In the genomic region with DNA sequence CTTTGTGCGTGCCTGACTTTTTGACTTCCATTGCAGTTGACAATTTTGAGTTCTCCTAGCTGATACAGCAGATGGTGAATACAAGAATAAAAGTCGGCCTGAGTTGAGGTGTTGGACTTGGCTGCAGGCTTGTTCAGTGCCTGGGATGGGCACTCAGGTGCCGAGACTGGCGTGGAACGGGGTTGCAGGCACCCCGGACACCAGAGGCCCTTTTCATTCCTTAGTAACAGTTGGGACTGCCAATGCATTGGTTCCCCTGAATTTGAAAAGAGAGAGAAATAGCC, we compare ENCODE assay signal across 1 cellular context.
TF ChIP-seq lines count a peak whose summit lies in the region.

No MANE protein-coding gene starts in this region.

TF ChIP-seq in H1, 55 proteins besides CTCF, POLR2A, EP300 and RAD21:
- TF ChIP-seq, protein P1, sequence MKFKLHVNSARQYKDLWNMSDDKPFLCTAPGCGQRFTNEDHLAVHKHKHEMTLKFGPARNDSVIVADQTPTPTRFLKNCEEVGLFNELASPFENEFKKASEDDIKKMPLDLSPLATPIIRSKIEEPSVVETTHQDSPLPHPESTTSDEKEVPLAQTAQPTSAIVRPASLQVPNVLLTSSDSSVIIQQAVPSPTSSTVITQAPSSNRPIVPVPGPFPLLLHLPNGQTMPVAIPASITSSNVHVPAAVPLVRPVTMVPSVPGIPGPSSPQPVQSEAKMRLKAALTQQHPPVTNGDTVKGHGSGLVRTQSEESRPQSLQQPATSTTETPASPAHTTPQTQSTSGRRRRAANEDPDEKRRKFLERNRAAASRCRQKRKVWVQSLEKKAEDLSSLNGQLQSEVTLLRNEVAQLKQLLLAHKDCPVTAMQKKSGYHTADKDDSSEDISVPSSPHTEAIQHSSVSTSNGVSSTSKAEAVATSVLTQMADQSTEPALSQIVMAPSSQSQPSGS (IDR thresholded peaks at IDR 0.05; ENCODE audit: low read length) = no peak
- no peak for TF ChIP-seq GTF2F1 (IDR thresholded peaks at IDR 0.05; ENCODE audit: borderline replicate concordance, low read depth, low read length)
- TF ChIP-seq, protein P2, sequence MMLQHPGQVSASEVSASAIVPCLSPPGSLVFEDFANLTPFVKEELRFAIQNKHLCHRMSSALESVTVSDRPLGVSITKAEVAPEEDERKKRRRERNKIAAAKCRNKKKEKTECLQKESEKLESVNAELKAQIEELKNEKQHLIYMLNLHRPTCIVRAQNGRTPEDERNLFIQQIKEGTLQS (IDR thresholded peaks at IDR 0.05; ENCODE audit: insufficient read depth, low read depth, low read length) = no peak
- no peak for TF ChIP-seq ZNF274 (IDR thresholded peaks at IDR 0.05; ENCODE audit: borderline replicate concordance, extremely low read depth, low read length)
- no peak for TF ChIP-seq CREB1 (IDR thresholded peaks at IDR 0.05)
- TF ChIP-seq TCF12 (IDR thresholded peaks at IDR 0.05; ENCODE audit: low read depth, low read length) = no peak
- no peak for TF ChIP-seq SIRT6 (IDR thresholded peaks at IDR 0.05; ENCODE audit: low read length)
